In genomic region chr2:160869411-160869810, GRCh38 we compare ENCODE assay signal across 13 cellular contexts.
DNase-seq lines count a peak whose midpoint lies in the region; ATAC-seq and TF ChIP-seq lines count a peak whose summit lies in the region.
"Had no signal": no experiment of that assay in that cellular context is flagged by ENCODE, and none has a peak within 500 bp of the region (broad histone marks: within the 10 kb centered on the region; RNA-seq: fewer than 3 reads in every experiment).

No MANE protein-coding gene starts in this region.

- H3K4me3 ChIP-seq in WI38 (ENCODE audit: low read depth, low read length) (0 out of 2 replicates have a peak overlapping the region, but pooled peaks have one; percentile 20), gastroesophageal sphincter (no peak overlapping the region)

- no peak for TF ChIP-seq POLR2A in gastroesophageal sphincter (IDR thresholded peaks at IDR 0.05)

- no peaks in the 10 kb centered on the region for H3K9me3 ChIP-seq in gastroesophageal sphincter

- WGBS in gastroesophageal sphincter (ENCODE audit: low coverage in 1 of 2), 2 donors = 33 to 44% methylated on average over 2 of the region's 2 CpGs

- no peak for TF ChIP-seq EP300 in gastroesophageal sphincter (IDR thresholded peaks at IDR 0.05)

- TF ChIP-seq CTCF in WI38 (IDR thresholded peaks at IDR 0.05; ENCODE audit: low read depth, low read length) (no peak), gastroesophageal sphincter (IDR thresholded peaks at IDR 0.05) (no peak)

- H3K27ac ChIP-seq in gastroesophageal sphincter = peak overlapping the region in 2 of 4 donors; percentile 20 to 59

- DNase-seq in H4 (ENCODE audit: low spot score) (peak; percentile 12), smooth muscle cell of the brain vasculature (ENCODE audit: low read depth, low spot score) (peak; percentile 93), NCI-H345 treated with DMSO at 0.1 percent for 48 hours (lab: John Stamatoyannopoulos, UW; ENCODE audit: unreplicated experiment) (no peak), NCI-H187 treated with DMSO at 0.1 percent for 48 hours (lab: John Stamatoyannopoulos, UW) (no peak), NCI-H2107 (lab: John Stamatoyannopoulos, UW) (no peak)
- DNase-seq: activated CD4-positive, alpha-beta memory T cell treated with anti-CD3 and anti-CD28 coated beads for 36 hours; amniotic stem cell; DMS79 treated with DMSO at 0.1 percent for 48 hours; NCI-H2171; SIG-M5 had no signal

- H3K4me1 ChIP-seq in gastroesophageal sphincter = peaks cover 0 to 6% (median 0%) of the 10 kb centered on the region in 3 donors

- H3K27me3 ChIP-seq in gastroesophageal sphincter = no peaks in the 10 kb centered on the region

- no peaks in the 10 kb centered on the region for H3K36me3 ChIP-seq in gastroesophageal sphincter

- ATAC-seq in gastroesophageal sphincter (peak; percentile 75), HG03108 (IDR thresholded peaks at IDR 0.05; ENCODE audit: unreplicated experiment) (no peak)

Comparison
In these comparisons a context has a peak if more than half of its experiments do, and no peak if none do; other contexts are left out.
1. DNase-seq: peak in H4 (single experiment) and smooth muscle cell of the brain vasculature (single experiment); none in NCI-H345 treated with DMSO at 0.1 percent for 48 hours (single experiment), NCI-H187 treated with DMSO at 0.1 percent for 48 hours (single experiment) and NCI-H2107 (single experiment).